25 cellular contexts compared by ENCODE assay signal in genomic region chr1:78892251-78892650, GRCh38.
DNase-seq lines count a peak whose midpoint lies in the region; ATAC-seq and TF ChIP-seq lines count a peak whose summit lies in the region.
"Had no signal": no experiment of that assay in that cellular context is flagged by ENCODE, and none has a peak within 500 bp of the region (broad histone marks: within the 10 kb centered on the region; RNA-seq: fewer than 3 reads in every experiment).

No MANE protein-coding gene starts in this region.

- peaks cover 8% of the 10 kb centered on the region for H3K4me1 ChIP-seq in osteoblast (ENCODE audit: insufficient read depth, low read length)
- H3K4me1 ChIP-seq: lower lobe of right lung, psoas muscle had no signal

- peak overlapping the region; percentile 14 for H3K4me2 ChIP-seq in osteoblast (ENCODE audit: insufficient read depth, low read length)

- peak overlapping the region; percentile 39 for H2AFZ ChIP-seq in osteoblast (ENCODE audit: low read length)

- H3K4me3 Mint-ChIP-seq in activated T-cell treated with anti-CD3 and anti-CD28 coated beads, Interleukin-2, amount 50 U/mL, for 4 hours: no peak overlapping the region
- H3K4me3 Mint-ChIP-seq: activated CD4-positive, alpha-beta memory T cell treated with anti-CD3 and anti-CD28 coated beads for 36 hours; central memory CD8-positive, alpha-beta T cell; IgD-negative memory B cell; stimulated activated effector memory CD8-positive, alpha-beta T cell treated with anti-CD3 and anti-CD28 coated beads, Interleukin-12 subunit alpha, Interleukin-12 subunit beta, amount 100 ng/mL, for 72 hours had no signal

- no peaks in the 10 kb centered on the region for H3K4me1 Mint-ChIP-seq in activated T-cell treated with anti-CD3 and anti-CD28 coated beads, Interleukin-2, amount 50 U/mL, for 4 hours (ENCODE audit: low read depth)
- H3K4me1 Mint-ChIP-seq: central memory CD8-positive, alpha-beta T cell; IgD-negative memory B cell; stimulated activated effector memory CD8-positive, alpha-beta T cell treated with anti-CD3 and anti-CD28 coated beads, Interleukin-12 subunit alpha, Interleukin-12 subunit beta, amount 100 ng/mL, for 72 hours had no signal

- H3K36me3 ChIP-seq in osteoblast (ENCODE audit: insufficient read depth, low read length): no peaks in the 10 kb centered on the region
- H3K36me3 ChIP-seq: lower lobe of right lung, MG63 had no signal

- H4K20me1 ChIP-seq in osteoblast (ENCODE audit: insufficient read depth, low read length): no peaks in the 10 kb centered on the region

- H3K9me3 ChIP-seq in osteoblast (ENCODE audit: low read depth, low read length): no peaks in the 10 kb centered on the region
- H3K9me3 ChIP-seq: lower lobe of right lung, MG63, psoas muscle had no signal

- no peak overlapping the region for H3K27ac ChIP-seq in osteoblast (ENCODE audit: low read depth, low read length)
- H3K27ac ChIP-seq: lower lobe of right lung, psoas muscle had no signal

- no peak for TF ChIP-seq CTCF in osteoblast (IDR thresholded peaks at IDR 0.05; ENCODE audit: extremely low read depth, low read depth, low read length)

- ATAC-seq in activated T-cell treated with anti-CD3 and anti-CD28 coated beads, Interleukin-2, amount 50 U/mL, for 4 hours: no peak
- ATAC-seq in HG02678 (IDR thresholded peaks at IDR 0.05; ENCODE audit: unreplicated experiment): no peak
- no peak for ATAC-seq in GM21717 (IDR thresholded peaks at IDR 0.05; ENCODE audit: unreplicated experiment)
- ATAC-seq: lower lobe of right lung; psoas muscle; stimulated activated effector memory CD8-positive, alpha-beta T cell treated with anti-CD3 and anti-CD28 coated beads, Interleukin-12 subunit alpha, Interleukin-12 subunit beta, amount 100 ng/mL, for 72 hours had no signal

- H3K79me2 ChIP-seq in osteoblast (ENCODE audit: insufficient read depth, low read length): no peaks in the 10 kb centered on the region

- no peak overlapping the region for H3K4me3 ChIP-seq in osteoblast (ENCODE audit: insufficient read depth, low read length)
- H3K4me3 ChIP-seq: lower lobe of right lung, MG63, psoas muscle had no signal

- H3K36me3 Mint-ChIP-seq in activated T-cell treated with anti-CD3 and anti-CD28 coated beads, Interleukin-2, amount 50 U/mL, for 4 hours (ENCODE audit: insufficient read depth): no peaks in the 10 kb centered on the region
- H3K36me3 Mint-ChIP-seq: activated CD4-positive, alpha-beta memory T cell treated with anti-CD3 and anti-CD28 coated beads for 36 hours; IgD-negative memory B cell; stimulated activated effector memory CD8-positive, alpha-beta T cell treated with anti-CD3 and anti-CD28 coated beads, Interleukin-12 subunit alpha, Interleukin-12 subunit beta, amount 100 ng/mL, for 72 hours had no signal

- H3K27me3 ChIP-seq in osteoblast (ENCODE audit: insufficient read depth, low read length): no peaks in the 10 kb centered on the region
- H3K27me3 ChIP-seq: MG63 had no signal

- no peaks in the 10 kb centered on the region for H3K27me3 Mint-ChIP-seq in activated T-cell treated with anti-CD3 and anti-CD28 coated beads, Interleukin-2, amount 50 U/mL, for 4 hours (ENCODE audit: low read depth)
- H3K27me3 Mint-ChIP-seq: activated CD4-positive, alpha-beta memory T cell treated with anti-CD3 and anti-CD28 coated beads for 36 hours; central memory CD8-positive, alpha-beta T cell; IgD-negative memory B cell had no signal

- peak; percentile 13 for DNase-seq in EH (ENCODE audit: low read depth)
- peak; percentile 7 for DNase-seq in M059J (ENCODE audit: low read depth)
- peak; percentile 61 for DNase-seq in fibroblast of gingiva (ENCODE audit: low read depth)
- DNase-seq in osteoblast (ENCODE audit: insufficient read length, low spot score, missing footprints): no peak
- no peak for DNase-seq in activated T-cell treated with anti-CD3 and anti-CD28 coated beads, Interleukin-2, amount 50 U/mL, for 4 hours
- DNase-seq in stimulated activated CD4-positive, alpha-beta T cell treated with anti-CD3 and anti-CD28 coated beads, Interleukin-4, amount 100 ng/mL, for 4 hours: no peak
- DNase-seq: activated CD4-positive, alpha-beta memory T cell treated with anti-CD3 and anti-CD28 coated beads for 36 hours; AML-193; anterior cingulate cortex; DMS79; GOT3; kidney; lower lobe of right lung; MG63; NCI-H1436 treated with DMSO at 0.1 percent for 48 hours; NCI-H2171 treated with DMSO at 0.1 percent for 48 hours; NCI-H526; psoas muscle; stimulated activated CD4-positive, alpha-beta T cell treated with anti-CD3 and anti-CD28 coated beads, Interleukin-1b, Interleukin-23, amount 100 ng/mL, for 48 hours; T1000 had no signal

- no peaks in the 10 kb centered on the region for H3K9me3 Mint-ChIP-seq in activated T-cell treated with anti-CD3 and anti-CD28 coated beads, Interleukin-2, amount 50 U/mL, for 4 hours
- H3K9me3 Mint-ChIP-seq: activated CD4-positive, alpha-beta memory T cell treated with anti-CD3 and anti-CD28 coated beads for 36 hours; stimulated activated effector memory CD8-positive, alpha-beta T cell treated with anti-CD3 and anti-CD28 coated beads, Interleukin-12 subunit alpha, Interleukin-12 subunit beta, amount 100 ng/mL, for 72 hours had no signal

Comparison
In these comparisons a context has a peak if more than half of its experiments do, and no peak if none do; other contexts are left out.
1. DNase-seq: peak in EH (single experiment), M059J (single experiment) and fibroblast of gingiva (single experiment); none in osteoblast (single experiment), activated T-cell treated with anti-CD3 and anti-CD28 coated beads, Interleukin-2, amount 50 U/mL, for 4 hours (single experiment) and stimulated activated CD4-positive, alpha-beta T cell treated with anti-CD3 and anti-CD28 coated beads, Interleukin-4, amount 100 ng/mL, for 4 hours (0 of 2).